1 cellular context compared by ENCODE assay signal in the genomic region with DNA sequence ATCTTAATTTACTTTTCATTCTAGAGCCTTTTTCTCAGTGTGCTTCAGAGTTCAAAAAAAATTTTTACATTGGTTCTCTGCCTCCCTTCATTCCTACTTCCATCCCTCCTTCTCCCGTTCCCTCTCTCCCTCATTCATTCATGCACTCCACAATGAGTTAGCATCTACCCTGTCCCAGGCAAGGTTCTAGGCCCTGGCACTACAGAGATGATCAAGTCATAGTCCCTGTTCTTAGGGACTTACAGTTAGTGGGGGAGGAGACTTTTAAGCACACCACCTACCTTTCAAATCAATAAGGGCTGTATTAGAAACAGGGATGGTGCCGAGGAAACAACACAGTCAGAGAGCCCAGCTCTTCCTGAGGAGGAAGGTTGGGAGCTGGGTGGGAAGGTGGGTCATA.
TF ChIP-seq lines count a peak whose summit lies in the region.

No MANE protein-coding gene starts in this region.

TF ChIP-seq in SK-N-SH treated with all-trans-retinoic acid at 6 μM for 48 hours, 23 proteins besides CTCF, POLR2A, EP300 and RAD21 (continued from another document):
- TF ChIP-seq, protein P1, sequence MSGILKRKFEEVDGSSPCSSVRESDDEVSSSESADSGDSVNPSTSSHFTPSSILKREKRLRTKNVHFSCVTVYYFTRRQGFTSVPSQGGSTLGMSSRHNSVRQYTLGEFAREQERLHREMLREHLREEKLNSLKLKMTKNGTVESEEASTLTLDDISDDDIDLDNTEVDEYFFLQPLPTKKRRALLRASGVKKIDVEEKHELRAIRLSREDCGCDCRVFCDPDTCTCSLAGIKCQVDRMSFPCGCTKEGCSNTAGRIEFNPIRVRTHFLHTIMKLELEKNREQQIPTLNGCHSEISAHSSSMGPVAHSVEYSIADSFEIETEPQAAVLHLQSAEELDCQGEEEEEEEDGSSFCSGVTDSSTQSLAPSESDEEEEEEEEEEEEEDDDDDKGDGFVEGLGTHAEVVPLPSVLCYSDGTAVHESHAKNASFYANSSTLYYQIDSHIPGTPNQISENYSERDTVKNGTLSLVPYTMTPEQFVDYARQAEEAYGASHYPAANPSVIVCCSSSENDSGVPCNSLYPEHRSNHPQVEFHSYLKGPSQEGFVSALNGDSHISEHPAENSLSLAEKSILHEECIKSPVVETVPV (CRISPR knock-in tag; IDR thresholded peaks at IDR 0.05) = no peak
- no peak for TF ChIP-seq CSDC2 (CRISPR knock-in tag; IDR thresholded peaks at IDR 0.05)
- TF ChIP-seq OSR1 (CRISPR knock-in tag; IDR thresholded peaks at IDR 0.05) = no peak
- no peak for TF ChIP-seq ZFP30 (CRISPR knock-in tag; IDR thresholded peaks at IDR 0.05)
- no peak for TF ChIP-seq ZNF70 (CRISPR knock-in tag; IDR thresholded peaks at IDR 0.05)
- TF ChIP-seq, protein P2, sequence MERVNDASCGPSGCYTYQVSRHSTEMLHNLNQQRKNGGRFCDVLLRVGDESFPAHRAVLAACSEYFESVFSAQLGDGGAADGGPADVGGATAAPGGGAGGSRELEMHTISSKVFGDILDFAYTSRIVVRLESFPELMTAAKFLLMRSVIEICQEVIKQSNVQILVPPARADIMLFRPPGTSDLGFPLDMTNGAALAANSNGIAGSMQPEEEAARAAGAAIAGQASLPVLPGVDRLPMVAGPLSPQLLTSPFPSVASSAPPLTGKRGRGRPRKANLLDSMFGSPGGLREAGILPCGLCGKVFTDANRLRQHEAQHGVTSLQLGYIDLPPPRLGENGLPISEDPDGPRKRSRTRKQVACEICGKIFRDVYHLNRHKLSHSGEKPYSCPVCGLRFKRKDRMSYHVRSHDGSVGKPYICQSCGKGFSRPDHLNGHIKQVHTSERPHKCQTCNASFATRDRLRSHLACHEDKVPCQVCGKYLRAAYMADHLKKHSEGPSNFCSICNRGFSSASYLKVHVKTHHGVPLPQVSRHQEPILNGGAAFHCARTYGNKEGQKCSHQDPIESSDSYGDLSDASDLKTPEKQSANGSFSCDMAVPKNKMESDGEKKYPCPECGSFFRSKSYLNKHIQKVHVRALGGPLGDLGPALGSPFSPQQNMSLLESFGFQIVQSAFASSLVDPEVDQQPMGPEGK (CRISPR knock-in tag; IDR thresholded peaks at IDR 0.05; ENCODE audit: borderline replicate concordance) = no peak
- no peak for TF ChIP-seq PPARA (CRISPR knock-in tag; IDR thresholded peaks at IDR 0.05; ENCODE audit: borderline replicate concordance)
- no peak for TF ChIP-seq ISL1 (CRISPR knock-in tag; IDR thresholded peaks at IDR 0.05)
- no peak for TF ChIP-seq TCF4 (CRISPR knock-in tag; IDR thresholded peaks at IDR 0.05; ENCODE audit: borderline replicate concordance)
- no peak for TF ChIP-seq BACH2 (CRISPR knock-in tag; IDR thresholded peaks at IDR 0.05; ENCODE audit: borderline replicate concordance)
